Comparison of ENCODE assay signal across 9 cellular contexts in the genomic region with DNA sequence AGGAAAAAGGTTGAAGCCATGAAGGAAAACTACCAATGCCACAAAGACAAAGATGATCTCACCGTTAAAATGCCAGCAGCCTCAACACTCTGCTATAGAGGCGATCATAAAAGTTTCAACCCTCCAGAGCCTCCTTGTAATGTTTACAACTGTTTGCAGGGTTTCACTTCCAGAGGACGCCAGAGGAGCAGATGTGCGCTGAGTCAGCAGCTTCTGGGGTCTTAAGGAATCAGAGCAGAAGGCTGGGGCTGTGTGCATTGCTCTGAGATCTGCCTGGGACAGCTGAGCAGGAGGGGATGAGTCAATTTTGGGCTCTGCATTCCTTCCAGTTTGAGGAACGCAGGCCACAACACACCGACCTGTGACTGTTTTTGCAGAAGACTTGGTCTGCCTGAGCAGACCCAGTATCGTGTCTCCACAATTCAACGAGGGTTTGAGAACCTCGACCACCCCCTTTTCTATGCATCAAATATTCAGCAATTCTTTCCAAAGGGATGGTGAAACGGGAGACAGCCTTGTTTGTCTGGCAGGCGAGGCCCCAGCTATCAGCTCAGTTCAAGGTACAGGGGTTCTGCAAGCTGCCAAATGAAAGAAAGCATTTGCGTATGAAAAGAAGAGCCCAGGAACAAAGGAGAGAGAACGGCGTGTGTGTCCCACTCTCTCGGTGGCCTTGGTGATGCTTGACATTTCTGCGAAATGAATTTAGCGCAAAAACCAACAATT.
DNase-seq lines count a peak whose midpoint lies in the region; ATAC-seq and TF ChIP-seq lines count a peak whose summit lies in the region.
"Had no signal": no experiment of that assay in that cellular context is flagged by ENCODE, and none has a peak within 500 bp of the region (broad histone marks: within the 10 kb centered on the region; RNA-seq: fewer than 3 reads in every experiment).

No MANE protein-coding gene starts in this region.

- H3K79me2 ChIP-seq in GM23338 (replicated peaks; ENCODE audit: insufficient read depth) = no peaks in the 10 kb centered on the region

- H3K9me3 ChIP-seq in heart right ventricle = no peaks in the 10 kb centered on the region

- intact Hi-C loops in heart right ventricle (cut with DNase I) = no loop called here

- no peaks in the 10 kb centered on the region for H3K36me3 ChIP-seq in GM23338 (ENCODE audit: insufficient read depth)
- H3K36me3 ChIP-seq in heart right ventricle = no peaks in the 10 kb centered on the region

- H3K27me3 Mint-ChIP-seq in GM23338 (ENCODE audit: insufficient read depth, low read depth, poor library complexity) = peaks cover 13% of the 10 kb centered on the region
- H3K27me3 Mint-ChIP-seq in stimulated activated memory B cell treated with anti-CD40 and anti-IgM and Interleukin-4, amounts not matched to agents 10 μg/mL and 1 μg/mL and 100 μg/mL, for 72 hours = peaks cover 31% of the 10 kb centered on the region
- H3K27me3 Mint-ChIP-seq in activated CD8-positive, alpha-beta T cell treated with anti-CD3 and anti-CD28 coated beads, Interleukin-2, amount 10 ng/mL, durations not matched to agents 7 days and 5 days (ENCODE audit: low read depth) = peaks cover 5% of the 10 kb centered on the region

- 0 out of 2 replicates have a peak, but pooled peaks cover 7% of the 10 kb centered on the region for H3F3A ChIP-seq in GM23338 (replicated peaks; ENCODE audit: low read depth)

- TF ChIP-seq CTCF in GM23338 (conservative IDR thresholded peaks at IDR 0.05; ENCODE audit: low read depth in 2 of 2) = no peak
- no peak for TF ChIP-seq CTCF in heart right ventricle (IDR thresholded peaks at IDR 0.05)

- peak overlapping the region; percentile 2 for H2AFZ ChIP-seq in GM23338

- POLR2A ChIA-PET in activated CD8-positive, alpha-beta T cell treated with anti-CD3 and anti-CD28 coated beads, Interleukin-2, amount 10 ng/mL, durations not matched to agents 7 days and 5 days (lab: Charles Lee) = no interaction called here

- ATAC-seq in GM23338 (peak; percentile 86), heart right ventricle (peak in 7 of 8 donors; percentile 11 to 58 (median 42)), HG03159 (IDR thresholded peaks at IDR 0.05; ENCODE audit: unreplicated experiment) (no peak)
- ATAC-seq in stimulated activated memory B cell treated with anti-CD40 and anti-IgM and Interleukin-4, amounts not matched to agents 10 μg/mL and 1 μg/mL and 100 μg/mL, for 72 hours = peak; percentile 18
- no peak for ATAC-seq in activated CD8-positive, alpha-beta T cell treated with anti-CD3 and anti-CD28 coated beads, Interleukin-2, amount 10 ng/mL, durations not matched to agents 7 days and 5 days

- H3K4me1 ChIP-seq in GM23338 (ENCODE audit: insufficient read depth) = peaks cover 24% of the 10 kb centered on the region
- no peaks in the 10 kb centered on the region for H3K4me1 ChIP-seq in heart right ventricle

- DNase-seq in GM23338 (ENCODE audit: low spot score) (peak; percentile 74), NCI-H69 (lab: John Stamatoyannopoulos, UW) (peak; percentile 32), heart right ventricle (peak; percentile 17 to 26), ureter (ENCODE audit: low spot score) (no peak)
- no peak for DNase-seq in activated CD8-positive, alpha-beta T cell treated with anti-CD3 and anti-CD28 coated beads, Interleukin-2, amount 10 ng/mL, durations not matched to agents 7 days and 5 days
- DNase-seq: activated effector memory CD4-positive, alpha-beta T cell treated with Interleukin-2 at 50 U/mL for 16 hours; NCI-H2107 had no signal

- peak overlapping the region; percentile 37 for H3K4me3 ChIP-seq in GM23338
- H3K4me3 ChIP-seq in heart right ventricle = no peak overlapping the region

- H3K9me3 Mint-ChIP-seq in GM23338 = no peaks in the 10 kb centered on the region
- no peaks in the 10 kb centered on the region for H3K9me3 Mint-ChIP-seq in stimulated activated memory B cell treated with anti-CD40 and anti-IgM and Interleukin-4, amounts not matched to agents 10 μg/mL and 1 μg/mL and 100 μg/mL, for 72 hours
- H3K9me3 Mint-ChIP-seq in activated CD8-positive, alpha-beta T cell treated with anti-CD3 and anti-CD28 coated beads, Interleukin-2, amount 10 ng/mL, durations not matched to agents 7 days and 5 days (ENCODE audit: insufficient read depth) = no peaks in the 10 kb centered on the region

- H3K4me1 Mint-ChIP-seq in GM23338 = peaks cover 30% of the 10 kb centered on the region
- H3K4me1 Mint-ChIP-seq in stimulated activated memory B cell treated with anti-CD40 and anti-IgM and Interleukin-4, amounts not matched to agents 10 μg/mL and 1 μg/mL and 100 μg/mL, for 72 hours = peaks cover 16% of the 10 kb centered on the region
- no peaks in the 10 kb centered on the region for H3K4me1 Mint-ChIP-seq in activated CD8-positive, alpha-beta T cell treated with anti-CD3 and anti-CD28 coated beads, Interleukin-2, amount 10 ng/mL, durations not matched to agents 7 days and 5 days (ENCODE audit: low read depth)

- no peaks in the 10 kb centered on the region for H3K36me3 Mint-ChIP-seq in GM23338 (ENCODE audit: low read depth)
- no peaks in the 10 kb centered on the region for H3K36me3 Mint-ChIP-seq in stimulated activated memory B cell treated with anti-CD40 and anti-IgM and Interleukin-4, amounts not matched to agents 10 μg/mL and 1 μg/mL and 100 μg/mL, for 72 hours
- no peaks in the 10 kb centered on the region for H3K36me3 Mint-ChIP-seq in activated CD8-positive, alpha-beta T cell treated with anti-CD3 and anti-CD28 coated beads, Interleukin-2, amount 10 ng/mL, durations not matched to agents 7 days and 5 days (ENCODE audit: low read depth)

- H3K27ac ChIP-seq in GM23338 (ENCODE audit: low read depth) (peak overlapping the region; percentile 3; the same call in 1 of the 2 replicates), heart right ventricle (no peak overlapping the region)

- H3K27me3 ChIP-seq in GM23338 (ENCODE audit: insufficient read depth) (peaks cover 3% of the 10 kb centered on the region; the same call in 1 of the 2 replicates), heart right ventricle (peaks cover 0 to 6% (median 0%) of the 10 kb centered on the region in 7 donors)

- WGBS in heart right ventricle, 2 donors = 33 to 41% methylated on average over 17 of the region's 17 CpGs

- H3K4me2 ChIP-seq in GM23338 = peak overlapping the region; percentile 75

- no peak overlapping the region for H3K27ac Mint-ChIP-seq in GM23338
- no peak overlapping the region for H3K27ac Mint-ChIP-seq in stimulated activated memory B cell treated with anti-CD40 and anti-IgM and Interleukin-4, amounts not matched to agents 10 μg/mL and 1 μg/mL and 100 μg/mL, for 72 hours
- no peak overlapping the region for H3K27ac Mint-ChIP-seq in activated CD8-positive, alpha-beta T cell treated with anti-CD3 and anti-CD28 coated beads, Interleukin-2, amount 10 ng/mL, durations not matched to agents 7 days and 5 days

- H3K4me3 Mint-ChIP-seq in GM23338 = peak overlapping the region; percentile 55
- no peak overlapping the region for H3K4me3 Mint-ChIP-seq in stimulated activated memory B cell treated with anti-CD40 and anti-IgM and Interleukin-4, amounts not matched to agents 10 μg/mL and 1 μg/mL and 100 μg/mL, for 72 hours
- H3K4me3 Mint-ChIP-seq in activated CD8-positive, alpha-beta T cell treated with anti-CD3 and anti-CD28 coated beads, Interleukin-2, amount 10 ng/mL, durations not matched to agents 7 days and 5 days = no peak overlapping the region

- H3K9me2 ChIP-seq in GM23338 (ENCODE audit: insufficient read depth) = no peaks in the 10 kb centered on the region

- no peaks in the 10 kb centered on the region for H4K20me1 ChIP-seq in GM23338 (replicated peaks; ENCODE audit: insufficient read depth)

- CTCF ChIA-PET in activated CD8-positive, alpha-beta T cell treated with anti-CD3 and anti-CD28 coated beads, Interleukin-2, amount 10 ng/mL, durations not matched to agents 7 days and 5 days (lab: Charles Lee) = no interaction called here

TF ChIP-seq in GM23338, 12 proteins besides CTCF, POLR2A, EP300 and RAD21 (continues in another document):
- TF ChIP-seq CREB1 (CRISPR knock-in tag; IDR thresholded peaks at IDR 0.05; ENCODE audit: low read depth) = no peak

Comparison
In these comparisons a context has a peak if more than half of its experiments do, and no peak if none do; other contexts are left out.
1. ATAC-seq: peak in GM23338 (single experiment), heart right ventricle (7 of 8) and stimulated activated memory B cell treated with anti-CD40 and anti-IgM and Interleukin-4, amounts not matched to agents 10 μg/mL and 1 μg/mL and 100 μg/mL, for 72 hours (single experiment); none in activated CD8-positive, alpha-beta T cell treated with anti-CD3 and anti-CD28 coated beads, Interleukin-2, amount 10 ng/mL, durations not matched to agents 7 days and 5 days (single experiment) and HG03159 (single experiment).
2. DNase-seq: peak in GM23338 (single experiment), NCI-H69 (single experiment) and heart right ventricle (2 of 2); none in ureter (single experiment) and activated CD8-positive, alpha-beta T cell treated with anti-CD3 and anti-CD28 coated beads, Interleukin-2, amount 10 ng/mL, durations not matched to agents 7 days and 5 days (single experiment).